ENCODE assay signal across 1 cellular context in genomic region chr11:34438529-34439507, GRCh38.
A peak's percentile ranks its signal among the peaks of the same experiment; 100 is the strongest.
TF ChIP-seq lines count a peak whose summit lies in the region.

Gene CAT, plus strand, starts transcription at chr11:34438934. Its CDS starts 80 bp downstream, at chr11:34439014.

TF ChIP-seq in HepG2, 621 proteins besides CTCF, POLR2A, EP300 and RAD21 (continued from another document and continues in another):
- TF ChIP-seq ZNF275 (CRISPR knock-in tag; IDR thresholded peaks at IDR 0.05; ENCODE audit: borderline replicate concordance) (peak; percentile 62; the same call in 1 of the 2 replicates), SNRNP70 (IDR thresholded peaks at IDR 0.05; ENCODE audit: low read depth, low read length) (no peak), FOXK1 (CRISPR knock-in tag; IDR thresholded peaks at IDR 0.05; ENCODE audit: borderline replicate concordance, low read depth) (peak; percentile 30; the same call in 1 of the 2 replicates), ZNF709 (CRISPR knock-in tag; IDR thresholded peaks at IDR 0.05) (peak; percentile 66; the same call in 1 of the 2 replicates), RNF219 (CRISPR knock-in tag; IDR thresholded peaks at IDR 0.05) (no peak), KDM4B (CRISPR knock-in tag; IDR thresholded peaks at IDR 0.05) (0 out of 2 replicates have a peak, but pooled peaks have one; percentile 52), FOXA1 (IDR thresholded peaks at IDR 0.05) (no peak), FOXA1 (CRISPR knock-in tag; IDR thresholded peaks at IDR 0.05) (no peak; the same call in 1 of the 2 replicates), ZNF598 (CRISPR knock-in tag; IDR thresholded peaks at IDR 0.05; ENCODE audit: borderline replicate concordance) (0 out of 2 replicates have a peak, but pooled peaks have one; percentile 57), RELA (CRISPR knock-in tag; IDR thresholded peaks at IDR 0.05) (no peak), MXI1 (IDR thresholded peaks at IDR 0.05; ENCODE audit: borderline replicate concordance, low read depth, low read length) (0 out of 3 replicates have a peak, but pooled peaks have one; percentile 44), ARID4A (CRISPR knock-in tag; IDR thresholded peaks at IDR 0.05; ENCODE audit: borderline replicate concordance) (peak; percentile 93), TEF (CRISPR knock-in tag; IDR thresholded peaks at IDR 0.05) (no peak), ZNF747 (CRISPR knock-in tag; IDR thresholded peaks at IDR 0.05; ENCODE audit: borderline replicate concordance) (peak; percentile 40; the same call in 1 of the 2 replicates), ZMAT3 (CRISPR knock-in tag; conservative IDR thresholded peaks at IDR 0.05) (peak; percentile 89), ZNF770 (CRISPR knock-in tag; IDR thresholded peaks at IDR 0.05) (0 out of 2 replicates have a peak, but pooled peaks have one; percentile 5), ZMYM4 (CRISPR knock-in tag; IDR thresholded peaks at IDR 0.05) (peak; percentile 94), GATAD1 (CRISPR knock-in tag; IDR thresholded peaks at IDR 0.05) (peak; percentile 77), CREM (IDR thresholded peaks at IDR 0.05) (peak; percentile 24; the same call in 1 of the 2 replicates), CREM (CRISPR knock-in tag; IDR thresholded peaks at IDR 0.05) (no peak), ZNF574 (CRISPR knock-in tag; IDR thresholded peaks at IDR 0.05) (peak; percentile 73), JUND (CRISPR knock-in tag; IDR thresholded peaks at IDR 0.05) (no peak; the same call in 1 of the 2 replicates), POGK (CRISPR knock-in tag; conservative IDR thresholded peaks at IDR 0.05) (peak; percentile 59; the same call in 1 of the 2 replicates), AGO1 (IDR thresholded peaks at IDR 0.05; ENCODE audit: low read depth, low read length, poor library complexity, severe bottlenecking) (peak; percentile 81), ZSCAN31 (CRISPR knock-in tag; IDR thresholded peaks at IDR 0.05; ENCODE audit: low read depth) (peak; percentile 55; the same call in 1 of the 2 replicates), HNRNPLL (IDR thresholded peaks at IDR 0.05; ENCODE audit: low read depth, low read length, poor library complexity, severe bottlenecking) (peak; percentile 58), MIXL1 (CRISPR knock-in tag; IDR thresholded peaks at IDR 0.05) (peak; percentile 13; the same call in 1 of the 2 replicates), STAG1 (CRISPR knock-in tag; IDR thresholded peaks at IDR 0.05) (no peak), ZNF713 (CRISPR knock-in tag; IDR thresholded peaks at IDR 0.05) (no peak), TSC22D2 (CRISPR knock-in tag; IDR thresholded peaks at IDR 0.05; ENCODE audit: borderline replicate concordance) (no peak), FOXJ3 (CRISPR knock-in tag; IDR thresholded peaks at IDR 0.05; ENCODE audit: borderline replicate concordance) (peak; percentile 50; the same call in 1 of the 2 replicates), YEATS4 (CRISPR knock-in tag; IDR thresholded peaks at IDR 0.05; ENCODE audit: borderline replicate concordance) (peak; percentile 76), HIVEP1 (CRISPR knock-in tag; IDR thresholded peaks at IDR 0.05) (peak; percentile 94; the same call in 1 of the 2 replicates), ZNF253 (CRISPR knock-in tag; IDR thresholded peaks at IDR 0.05; ENCODE audit: borderline replicate concordance) (no peak), KDM5B (CRISPR knock-in tag; IDR thresholded peaks at IDR 0.05; ENCODE audit: borderline replicate concordance) (peak; percentile 98), ZNF264 (CRISPR knock-in tag; IDR thresholded peaks at IDR 0.05) (0 out of 2 replicates have a peak, but pooled peaks have one; percentile 10), E2F5 (CRISPR knock-in tag; conservative IDR thresholded peaks at IDR 0.05) (no peak), ZSCAN30 (CRISPR knock-in tag; IDR thresholded peaks at IDR 0.05) (no peak), SMYD3 (CRISPR knock-in tag; IDR thresholded peaks at IDR 0.05) (no peak), MED8 (CRISPR knock-in tag; IDR thresholded peaks at IDR 0.05; ENCODE audit: insufficient replicate concordance) (no peak), IRX3 (CRISPR knock-in tag; IDR thresholded peaks at IDR 0.05; ENCODE audit: borderline replicate concordance, low read depth) (peak; percentile 66; the same call in 1 of the 2 replicates), ZSCAN9 (CRISPR knock-in tag; IDR thresholded peaks at IDR 0.05; ENCODE audit: borderline replicate concordance) (no peak; the same call in 1 of the 2 replicates), GATAD2A (CRISPR knock-in tag; IDR thresholded peaks at IDR 0.05) (no peak), ATRX (CRISPR knock-in tag; IDR thresholded peaks at IDR 0.05; ENCODE audit: borderline replicate concordance) (no peak), HNRNPUL1 (IDR thresholded peaks at IDR 0.05; ENCODE audit: low read depth, low read length) (no peak), KDM5A (IDR thresholded peaks at IDR 0.05; ENCODE audit: borderline replicate concordance, low read length) (peak; percentile 63; the same call in 1 of the 2 replicates), NFYB (CRISPR knock-in tag; IDR thresholded peaks at IDR 0.05) (peak; percentile 96), ZNF788 (CRISPR knock-in tag; IDR thresholded peaks at IDR 0.05; ENCODE audit: borderline replicate concordance) (peak; percentile 60; the same call in 1 of the 2 replicates), IKZF5 (CRISPR knock-in tag; IDR thresholded peaks at IDR 0.05) (peak; percentile 69; the same call in 1 of the 2 replicates), TOE1 (CRISPR knock-in tag; IDR thresholded peaks at IDR 0.05) (peak; percentile 23; the same call in 1 of the 2 replicates)
